ENCODE assay signal across 12 cellular contexts in the genomic region with DNA sequence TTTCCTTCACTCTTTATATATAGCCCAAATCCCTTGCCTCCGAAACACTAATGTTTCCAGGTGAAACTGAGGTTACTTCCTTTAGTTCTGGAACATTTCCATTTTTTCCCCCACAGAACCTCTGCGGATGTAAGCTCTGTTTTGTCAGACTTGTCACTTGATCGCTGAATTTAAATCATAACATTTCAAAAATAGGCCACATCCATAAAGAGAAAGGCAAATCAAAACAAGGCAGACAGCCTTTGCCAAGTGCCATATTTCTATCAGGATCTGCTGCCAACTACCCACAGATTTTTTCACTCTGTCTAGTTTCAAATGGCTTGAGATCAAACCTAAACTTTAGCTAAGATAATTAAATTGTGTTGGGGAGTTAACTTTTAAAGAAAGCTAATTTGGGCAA.
A peak's percentile ranks its signal among the peaks of the same experiment; 100 is the strongest.
DNase-seq lines count a peak whose midpoint lies in the region; ATAC-seq and TF ChIP-seq lines count a peak whose summit lies in the region.
"Had no signal": no experiment of that assay in that cellular context is flagged by ENCODE, and none has a peak within 500 bp of the region (broad histone marks: within the 10 kb centered on the region; RNA-seq: fewer than 3 reads in every experiment).

No MANE protein-coding gene starts in this region.

- H3K36me3 ChIP-seq in thoracic aorta (no peaks in the 10 kb centered on the region), body of pancreas (replicated peaks in 1 of 2; ENCODE audit: insufficient read depth in 1 of 2, low read depth in 2 of 2) (no peaks in the 10 kb centered on the region)

- no peaks in the 10 kb centered on the region for H3K9me3 Mint-ChIP-seq in activated T-cell treated with anti-CD3 and anti-CD28 coated beads, Interleukin-2, amount 50 U/mL, for 24 hours
- H3K9me3 Mint-ChIP-seq in activated naive CD4-positive, alpha-beta T cell treated with anti-CD3 and anti-CD28 coated beads, Interleukin-2, amount 50 U/mL, for 72 hours, result no peaks in the 10 kb centered on the region

- no peaks in the 10 kb centered on the region for H3K27me3 Mint-ChIP-seq in activated T-cell treated with anti-CD3 and anti-CD28 coated beads, Interleukin-2, amount 50 U/mL, for 24 hours

- H3K4me3 Mint-ChIP-seq in activated T-cell treated with anti-CD3 and anti-CD28 coated beads, Interleukin-2, amount 50 U/mL, for 24 hours, result peak overlapping the region; percentile 5

- H3K4me3 ChIP-seq in thoracic aorta (peak overlapping the region; percentile 24), body of pancreas (no peak overlapping the region)

- H3K4me1 ChIP-seq in thoracic aorta (ENCODE audit: control insufficient read depth in 1 of 2, low read depth in 2 of 2), result peaks cover 25 to 74% of the 10 kb centered on the region in 2 donors
- no peaks in the 10 kb centered on the region for H3K4me1 ChIP-seq in body of pancreas

- H3K27ac Mint-ChIP-seq in activated T-cell treated with anti-CD3 and anti-CD28 coated beads, Interleukin-2, amount 50 U/mL, for 24 hours, result peak overlapping the region; percentile 97
- peak overlapping the region; percentile 88 to 99 for H3K27ac Mint-ChIP-seq in activated naive CD4-positive, alpha-beta T cell treated with anti-CD3 and anti-CD28 coated beads, Interleukin-2, amount 50 U/mL, for 72 hours

- no peak for TF ChIP-seq POLR2A in body of pancreas (IDR thresholded peaks at IDR 0.05)

- peaks cover 12% of the 10 kb centered on the region for H3K36me3 Mint-ChIP-seq in activated T-cell treated with anti-CD3 and anti-CD28 coated beads, Interleukin-2, amount 50 U/mL, for 24 hours (ENCODE audit: low read depth)
- peaks cover 0 to 25% of the 10 kb centered on the region in 2 donors for H3K36me3 Mint-ChIP-seq in activated naive CD4-positive, alpha-beta T cell treated with anti-CD3 and anti-CD28 coated beads, Interleukin-2, amount 50 U/mL, for 72 hours

- no peaks in the 10 kb centered on the region for H3K27me3 ChIP-seq in thoracic aorta (replicated peaks; ENCODE audit: insufficient read depth)
- H3K27me3 ChIP-seq in body of pancreas, result no peaks in the 10 kb centered on the region

- intact Hi-C loops in body of pancreas (cut with DNase I), result no loop called here

- H3K9me3 ChIP-seq in thoracic aorta (no peaks in the 10 kb centered on the region), body of pancreas (no peaks in the 10 kb centered on the region)

- TF ChIP-seq CTCF in thoracic aorta (IDR thresholded peaks at IDR 0.05), result no peak
- TF ChIP-seq CTCF in body of pancreas (IDR thresholded peaks at IDR 0.05), result no peak

- WGBS in body of pancreas, 2 donors, result 56 to 59% methylated on average over 3 of the region's 3 CpGs

- peaks cover 90% of the 10 kb centered on the region for H3K4me1 Mint-ChIP-seq in activated T-cell treated with anti-CD3 and anti-CD28 coated beads, Interleukin-2, amount 50 U/mL, for 24 hours (ENCODE audit: low read depth)

- H3K27ac ChIP-seq in thoracic aorta (peak overlapping the region; percentile 59 to 81), body of pancreas (no peak overlapping the region)

- DNase-seq in activated T-cell treated with anti-CD3 and anti-CD28 coated beads, Interleukin-2, amount 50 U/mL, for 24 hours, result no peak
- DNase-seq in activated T-cell treated with anti-CD3 and anti-CD28 coated beads for 4 hours (no peak), lung microvascular endothelial cell (ENCODE audit: low read depth in 2 of 2) (peak; percentile 46 to 95), thoracic aorta (ENCODE audit: low spot score) (no peak), NCI-H748 (lab: John Stamatoyannopoulos, UW; ENCODE audit: unreplicated experiment) (no peak), body of pancreas (no peak)
- DNase-seq in activated naive CD4-positive, alpha-beta T cell treated with anti-CD3 and anti-CD28 coated beads, Interleukin-2, amount 50 U/mL, for 72 hours (ENCODE audit: low spot score in 2 of 2), result no peak
- DNase-seq: DMS79, GOT3, left ventricle myocardium superior, NCI-H345 had no signal

- no peak for ATAC-seq in activated naive CD4-positive, alpha-beta T cell treated with anti-CD3 and anti-CD28 coated beads, Interleukin-2, amount 50 U/mL, for 72 hours
- ATAC-seq in thoracic aorta (ENCODE audit: insufficient number of reproducible peaks, low FRiP score, low read depth), result no peak
- ATAC-seq in HG03045 (IDR thresholded peaks at IDR 0.05; ENCODE audit: unreplicated experiment), result no peak
- no peak for ATAC-seq in body of pancreas
- ATAC-seq: left ventricle myocardium superior had no signal

Comparison
In these comparisons a context has a peak if more than half of its experiments do, and no peak if none do; other contexts are left out.
1. DNase-seq: peak in lung microvascular endothelial cell (2 of 2); none in activated T-cell treated with anti-CD3 and anti-CD28 coated beads, Interleukin-2, amount 50 U/mL, for 24 hours (single experiment), activated T-cell treated with anti-CD3 and anti-CD28 coated beads for 4 hours (single experiment), activated naive CD4-positive, alpha-beta T cell treated with anti-CD3 and anti-CD28 coated beads, Interleukin-2, amount 50 U/mL, for 72 hours (0 of 2), thoracic aorta (single experiment), NCI-H748 (single experiment) and body of pancreas (0 of 4).
2. H3K27ac ChIP-seq: peak in thoracic aorta (2 of 2); none in body of pancreas (0 of 4).